21 cellular contexts compared by ENCODE assay signal in the genomic region with DNA sequence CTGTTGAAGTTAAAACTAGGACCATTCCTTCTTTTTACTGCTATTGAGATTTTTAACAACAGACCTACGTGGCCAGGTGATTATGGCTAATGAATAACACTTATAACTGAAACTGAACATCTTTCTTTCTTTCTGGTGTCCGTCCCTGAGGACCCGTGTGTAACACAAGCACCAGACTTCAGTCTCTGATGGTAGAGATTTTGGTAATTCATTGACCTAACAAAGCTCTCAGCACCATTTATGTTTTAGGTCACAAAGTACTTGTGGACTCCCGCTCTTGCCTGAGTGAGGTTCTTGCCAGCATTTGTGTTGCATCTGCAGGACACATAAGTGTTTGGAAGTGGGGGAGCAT. TPM values are rescaled to one million over a fixed set of nuclear protein-coding genes. Genes with fewer than 3 reads are reported as not detected.
"Had no signal": no experiment of that assay in that cellular context is flagged by ENCODE, and none has a peak within 500 bp of the region (broad histone marks: within the 10 kb centered on the region; RNA-seq: fewer than 3 reads in every experiment).

No MANE protein-coding gene starts in this region.

- H3K9me3 Mint-ChIP-seq: activated naive CD4-positive, alpha-beta T cell treated with anti-CD3 and anti-CD28 coated beads for 36 hours; activated T-cell treated with anti-CD3 and anti-CD28 coated beads, Interleukin-2, amount 50 U/mL, for 4 hours; nephron progenitor cell had no signal

- H3K4me3 Mint-ChIP-seq: activated naive CD4-positive, alpha-beta T cell treated with anti-CD3 and anti-CD28 coated beads for 36 hours; activated naive CD8-positive, alpha-beta T cell treated with anti-CD3 and anti-CD28 coated beads, Interleukin-2, amount 50 U/mL, for 24 hours; activated T-cell treated with anti-CD3 and anti-CD28 coated beads, Interleukin-2, amount 50 U/mL, for 4 hours; nephron progenitor cell; stimulated activated memory B cell treated with anti-CD40 and anti-IgM and Interleukin-4, amounts not matched to agents 10 μg/mL and 1 μg/mL and 100 μg/mL, for 72 hours had no signal

- H3K4me3 ChIP-seq: lung had no signal

- ATAC-seq: activated CD4-positive, CD25-positive, alpha-beta regulatory T cell treated with anti-CD3 and anti-CD28 coated beads, Interleukin-2, amount 50 U/mL, for 24 hours; activated naive CD8-positive, alpha-beta T cell treated with anti-CD3 and anti-CD28 coated beads, Interleukin-2, amount 50 U/mL, for 24 hours; activated T-cell treated with anti-CD3 and anti-CD28 coated beads, Interleukin-2, amount 50 U/mL, for 4 hours; left lobe of liver; sciatic nerve; stimulated activated memory B cell treated with anti-CD40 and anti-IgM and Interleukin-4, amounts not matched to agents 10 μg/mL and 1 μg/mL and 100 μg/mL, for 72 hours had no signal

- H3K27me3 Mint-ChIP-seq: activated naive CD8-positive, alpha-beta T cell treated with anti-CD3 and anti-CD28 coated beads, Interleukin-2, amount 50 U/mL, for 24 hours; stimulated activated memory B cell treated with anti-CD40 and anti-IgM and Interleukin-4, amounts not matched to agents 10 μg/mL and 1 μg/mL and 100 μg/mL, for 72 hours had no signal

- H3K4me1 Mint-ChIP-seq: activated naive CD8-positive, alpha-beta T cell treated with anti-CD3 and anti-CD28 coated beads, Interleukin-2, amount 50 U/mL, for 24 hours; nephron progenitor cell; stimulated activated memory B cell treated with anti-CD40 and anti-IgM and Interleukin-4, amounts not matched to agents 10 μg/mL and 1 μg/mL and 100 μg/mL, for 72 hours had no signal

- DNase-seq: activated CD4-positive, alpha-beta T cell treated with anti-CD3 and anti-CD28 coated beads, Interleukin-2, amount 50 U/mL, for 1 hour; activated CD8-positive, alpha-beta memory T cell treated with anti-CD3 and anti-CD28 coated beads, Interleukin-2, amount 50 U/mL, for 4 hours; activated naive CD4-positive, alpha-beta T cell treated with anti-CD3 and anti-CD28 coated beads for 36 hours; activated naive CD8-positive, alpha-beta T cell treated with anti-CD3 and anti-CD28 coated beads, Interleukin-2, amount 50 U/mL, for 24 hours; activated T-cell treated with anti-CD3 and anti-CD28 coated beads, Interleukin-2, amount 50 U/mL, for 4 hours; anterior cingulate cortex; cerebellar nuclear complex; cortex of kidney; head of caudate nucleus; kidney; midbrain; nephron progenitor cell; nucleus accumbens; stimulated activated CD4-positive, alpha-beta T cell treated with anti-CD3 and anti-CD28 coated beads, Interleukin-4, amount 100 ng/mL, for 4 hours had no signal

- H3K36me3 Mint-ChIP-seq: stimulated activated memory B cell treated with anti-CD40 and anti-IgM and Interleukin-4, amounts not matched to agents 10 μg/mL and 1 μg/mL and 100 μg/mL, for 72 hours had no signal

- H3K27ac Mint-ChIP-seq: activated naive CD4-positive, alpha-beta T cell treated with anti-CD3 and anti-CD28 coated beads for 36 hours; activated naive CD8-positive, alpha-beta T cell treated with anti-CD3 and anti-CD28 coated beads, Interleukin-2, amount 50 U/mL, for 24 hours; nephron progenitor cell; stimulated activated memory B cell treated with anti-CD40 and anti-IgM and Interleukin-4, amounts not matched to agents 10 μg/mL and 1 μg/mL and 100 μg/mL, for 72 hours had no signal

RNA-seq across cellular contexts. Expression of a gene that starts 40.4 kb away (rescaled TPM):
- total RNA-seq: activated naive CD4-positive, alpha-beta T cell treated with anti-CD3 and anti-CD28 coated beads for 36 hours; activated T-cell treated with anti-CD3 and anti-CD28 coated beads, Interleukin-2, amount 50 U/mL, for 4 hours; kidney; left lobe of liver; myocyte had no signal
- polyA plus RNA-seq: esophagus, lung had no signal
